ENCODE assay signal across 1 cellular context in the genomic region with DNA sequence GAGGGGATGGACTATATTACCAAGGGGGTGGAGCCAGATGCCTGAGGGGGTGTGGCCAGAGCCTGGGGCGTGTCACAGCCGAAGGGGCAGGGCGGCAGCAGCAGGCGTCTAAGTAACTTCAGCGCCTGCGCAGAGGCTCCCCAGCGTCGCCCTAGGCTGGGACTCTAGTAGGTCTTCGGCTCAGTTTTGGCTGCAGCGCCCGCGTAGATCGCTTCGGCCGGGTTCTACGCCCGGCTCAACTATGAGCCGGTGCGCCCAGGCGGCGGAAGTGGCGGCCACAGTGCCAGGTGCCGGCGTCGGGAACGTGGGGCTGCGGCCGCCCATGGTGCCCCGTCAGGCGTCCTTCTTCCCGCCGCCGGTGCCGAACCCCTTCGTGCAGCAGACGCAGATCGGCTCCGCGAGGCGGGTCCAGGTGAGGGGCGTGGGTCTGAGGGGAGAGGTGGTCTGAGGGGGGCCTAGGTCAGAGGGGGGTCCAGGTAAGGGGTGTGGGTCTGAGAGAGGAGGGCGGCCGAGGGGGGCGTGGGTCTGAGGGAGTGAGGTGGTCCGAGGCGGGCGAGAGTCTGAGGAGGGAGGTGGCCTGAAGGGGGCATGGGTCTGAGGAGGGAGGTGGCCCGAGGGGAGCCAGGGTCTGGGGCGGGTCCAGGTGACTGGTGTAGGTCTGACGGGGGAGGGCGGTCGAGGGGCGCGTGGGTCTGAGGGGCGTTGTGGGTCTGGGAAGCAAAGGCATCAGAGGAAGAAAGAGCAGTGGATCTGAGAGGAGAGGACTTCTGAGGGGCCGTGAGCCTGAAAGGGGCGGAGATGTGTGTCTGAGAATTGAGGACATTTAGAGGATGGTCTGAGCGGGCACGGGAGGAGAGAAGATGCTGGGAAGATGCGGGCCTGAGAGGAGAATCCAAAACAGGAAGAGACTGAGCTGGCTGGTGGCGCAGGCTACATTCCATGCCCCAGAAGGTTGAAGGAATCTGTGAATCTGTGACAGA.
TF ChIP-seq lines count a peak whose summit lies in the region.

A gene with protein sequence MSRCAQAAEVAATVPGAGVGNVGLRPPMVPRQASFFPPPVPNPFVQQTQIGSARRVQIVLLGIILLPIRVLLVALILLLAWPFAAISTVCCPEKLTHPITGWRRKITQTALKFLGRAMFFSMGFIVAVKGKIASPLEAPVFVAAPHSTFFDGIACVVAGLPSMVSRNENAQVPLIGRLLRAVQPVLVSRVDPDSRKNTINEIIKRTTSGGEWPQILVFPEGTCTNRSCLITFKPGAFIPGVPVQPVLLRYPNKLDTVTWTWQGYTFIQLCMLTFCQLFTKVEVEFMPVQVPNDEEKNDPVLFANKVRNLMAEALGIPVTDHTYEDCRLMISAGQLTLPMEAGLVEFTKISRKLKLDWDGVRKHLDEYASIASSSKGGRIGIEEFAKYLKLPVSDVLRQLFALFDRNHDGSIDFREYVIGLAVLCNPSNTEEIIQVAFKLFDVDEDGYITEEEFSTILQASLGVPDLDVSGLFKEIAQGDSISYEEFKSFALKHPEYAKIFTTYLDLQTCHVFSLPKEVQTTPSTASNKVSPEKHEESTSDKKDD (plus strand): TSS at position 132 of the 980 bp plus-strand sequence. CDS start 110 bp downstream, at position 242.

TF ChIP-seq in K562, 482 proteins besides CTCF, POLR2A, EP300 and RAD21 (continued from another document and continues in another):
- TF ChIP-seq, protein P1, sequence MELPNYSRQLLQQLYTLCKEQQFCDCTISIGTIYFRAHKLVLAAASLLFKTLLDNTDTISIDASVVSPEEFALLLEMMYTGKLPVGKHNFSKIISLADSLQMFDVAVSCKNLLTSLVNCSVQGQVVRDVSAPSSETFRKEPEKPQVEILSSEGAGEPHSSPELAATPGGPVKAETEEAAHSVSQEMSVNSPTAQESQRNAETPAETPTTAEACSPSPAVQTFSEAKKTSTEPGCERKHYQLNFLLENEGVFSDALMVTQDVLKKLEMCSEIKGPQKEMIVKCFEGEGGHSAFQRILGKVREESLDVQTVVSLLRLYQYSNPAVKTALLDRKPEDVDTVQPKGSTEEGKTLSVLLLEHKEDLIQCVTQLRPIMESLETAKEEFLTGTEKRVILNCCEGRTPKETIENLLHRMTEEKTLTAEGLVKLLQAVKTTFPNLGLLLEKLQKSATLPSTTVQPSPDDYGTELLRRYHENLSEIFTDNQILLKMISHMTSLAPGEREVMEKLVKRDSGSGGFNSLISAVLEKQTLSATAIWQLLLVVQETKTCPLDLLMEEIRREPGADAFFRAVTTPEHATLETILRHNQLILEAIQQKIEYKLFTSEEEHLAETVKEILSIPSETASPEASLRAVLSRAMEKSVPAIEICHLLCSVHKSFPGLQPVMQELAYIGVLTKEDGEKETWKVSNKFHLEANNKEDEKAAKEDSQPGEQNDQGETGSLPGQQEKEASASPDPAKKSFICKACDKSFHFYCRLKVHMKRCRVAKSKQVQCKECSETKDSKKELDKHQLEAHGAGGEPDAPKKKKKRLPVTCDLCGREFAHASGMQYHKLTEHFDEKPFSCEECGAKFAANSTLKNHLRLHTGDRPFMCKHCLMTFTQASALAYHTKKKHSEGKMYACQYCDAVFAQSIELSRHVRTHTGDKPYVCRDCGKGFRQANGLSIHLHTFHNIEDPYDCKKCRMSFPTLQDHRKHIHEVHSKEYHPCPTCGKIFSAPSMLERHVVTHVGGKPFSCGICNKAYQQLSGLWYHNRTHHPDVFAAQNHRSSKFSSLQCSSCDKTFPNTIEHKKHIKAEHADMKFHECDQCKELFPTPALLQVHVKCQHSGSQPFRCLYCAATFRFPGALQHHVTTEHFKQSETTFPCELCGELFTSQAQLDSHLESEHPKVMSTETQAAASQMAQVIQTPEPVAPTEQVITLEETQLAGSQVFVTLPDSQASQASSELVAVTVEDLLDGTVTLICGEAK (IDR thresholded peaks at IDR 0.05): 0 out of 2 replicates have a peak, but pooled peaks have one; percentile 22
- TF ChIP-seq, protein P1 (CRISPR knock-in tag; IDR thresholded peaks at IDR 0.05): no peak
- TF ChIP-seq MIER1 (IDR thresholded peaks at IDR 0.05; ENCODE audit: low read depth) (no peak), ZNF77 (CRISPR knock-in tag; IDR thresholded peaks at IDR 0.05) (no peak), ZNF507 (tag; conservative IDR thresholded peaks at IDR 0.05) (no peak), NFE2 (IDR thresholded peaks at IDR 0.05; ENCODE audit: low read depth) (no peak), PHF8 (IDR thresholded peaks at IDR 0.05; ENCODE audit: borderline replicate concordance, low read length) (peak; percentile 48; the same call in 1 of the 2 replicates), CREBBP (IDR thresholded peaks at IDR 0.05; ENCODE audit: low read depth, low read length) (no peak), ZKSCAN1 (IDR thresholded peaks at IDR 0.05; ENCODE audit: low read depth, low read length) (peak; percentile 86), NRF1 (conservative IDR thresholded peaks at IDR 0.05 in 1 of 2, IDR thresholded peaks at IDR 0.05 in 1 of 2) (peak; percentile 93 to 94), JUN (IDR thresholded peaks at IDR 0.05; ENCODE audit: borderline replicate concordance, low read depth, low read length) (no peak), JUN (CRISPR knock-in tag; IDR thresholded peaks at IDR 0.05; ENCODE audit: borderline replicate concordance) (no peak), PTRF (tag; IDR thresholded peaks at IDR 0.05) (no peak), SNRNP70 (optimal IDR thresholded peaks at IDR 0.05; ENCODE audit: low read depth, low read length) (no peak), POLR3A (IDR thresholded peaks at IDR 0.05; ENCODE audit: borderline replicate concordance, extremely low read depth, insufficient read depth, insufficient read length) (no peak), ZNF253 (CRISPR knock-in tag; conservative IDR thresholded peaks at IDR 0.05) (no peak), ZC3H11A (IDR thresholded peaks at IDR 0.05; ENCODE audit: low read depth, low read length) (no peak), MXI1 (IDR thresholded peaks at IDR 0.05; ENCODE audit: low read depth, low read length) (no peak), EZH2 (IDR thresholded peaks at IDR 0.05; ENCODE audit: borderline replicate concordance, low read depth, low read length) (no peak), SAFB2 (IDR thresholded peaks at IDR 0.05; ENCODE audit: borderline replicate concordance, low read depth, low read length, severe bottlenecking) (no peak), ELF4 (CRISPR knock-in tag; IDR thresholded peaks at IDR 0.05) (no peak), CXXC5 (CRISPR knock-in tag; IDR thresholded peaks at IDR 0.05) (peak; percentile 53), NFIC (IDR thresholded peaks at IDR 0.05) (0 out of 2 replicates have a peak, but pooled peaks have one; percentile 9), ARID2 (IDR thresholded peaks at IDR 0.05) (no peak), ZNF431 (CRISPR knock-in tag; IDR thresholded peaks at IDR 0.05) (no peak), TEAD2 (tag; IDR thresholded peaks at IDR 0.05) (no peak), ZSCAN29 (IDR thresholded peaks at IDR 0.05) (no peak), SNIP1 (IDR thresholded peaks at IDR 0.05; ENCODE audit: low read depth) (no peak), MYC (IDR thresholded peaks at IDR 0.05; ENCODE audit: low read depth, low read length) (no peak), MYC (CRISPR knock-in tag; IDR thresholded peaks at IDR 0.05; ENCODE audit: borderline replicate concordance, low read depth) (peak; percentile 39; the same call in 1 of the 2 replicates), KAT7 (CRISPR knock-in tag; IDR thresholded peaks at IDR 0.05; ENCODE audit: borderline replicate concordance) (no peak), FOXJ2 (tag; IDR thresholded peaks at IDR 0.05) (no peak), LEF1 (IDR thresholded peaks at IDR 0.05) (no peak), ZNF586 (CRISPR knock-in tag; conservative IDR thresholded peaks at IDR 0.05) (no peak), FOXM1 (IDR thresholded peaks at IDR 0.05; ENCODE audit: low read depth) (no peak), FOXM1 (CRISPR knock-in tag; IDR thresholded peaks at IDR 0.05; ENCODE audit: low read depth) (no peak), ZNF23 (CRISPR knock-in tag; IDR thresholded peaks at IDR 0.05) (no peak)
- TF ChIP-seq, protein P2, sequence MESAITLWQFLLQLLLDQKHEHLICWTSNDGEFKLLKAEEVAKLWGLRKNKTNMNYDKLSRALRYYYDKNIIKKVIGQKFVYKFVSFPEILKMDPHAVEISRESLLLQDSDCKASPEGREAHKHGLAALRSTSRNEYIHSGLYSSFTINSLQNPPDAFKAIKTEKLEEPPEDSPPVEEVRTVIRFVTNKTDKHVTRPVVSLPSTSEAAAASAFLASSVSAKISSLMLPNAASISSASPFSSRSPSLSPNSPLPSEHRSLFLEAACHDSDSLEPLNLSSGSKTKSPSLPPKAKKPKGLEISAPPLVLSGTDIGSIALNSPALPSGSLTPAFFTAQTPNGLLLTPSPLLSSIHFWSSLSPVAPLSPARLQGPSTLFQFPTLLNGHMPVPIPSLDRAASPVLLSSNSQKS (CRISPR knock-in tag; IDR thresholded peaks at IDR 0.05): no peak
- TF ChIP-seq, protein P3, sequence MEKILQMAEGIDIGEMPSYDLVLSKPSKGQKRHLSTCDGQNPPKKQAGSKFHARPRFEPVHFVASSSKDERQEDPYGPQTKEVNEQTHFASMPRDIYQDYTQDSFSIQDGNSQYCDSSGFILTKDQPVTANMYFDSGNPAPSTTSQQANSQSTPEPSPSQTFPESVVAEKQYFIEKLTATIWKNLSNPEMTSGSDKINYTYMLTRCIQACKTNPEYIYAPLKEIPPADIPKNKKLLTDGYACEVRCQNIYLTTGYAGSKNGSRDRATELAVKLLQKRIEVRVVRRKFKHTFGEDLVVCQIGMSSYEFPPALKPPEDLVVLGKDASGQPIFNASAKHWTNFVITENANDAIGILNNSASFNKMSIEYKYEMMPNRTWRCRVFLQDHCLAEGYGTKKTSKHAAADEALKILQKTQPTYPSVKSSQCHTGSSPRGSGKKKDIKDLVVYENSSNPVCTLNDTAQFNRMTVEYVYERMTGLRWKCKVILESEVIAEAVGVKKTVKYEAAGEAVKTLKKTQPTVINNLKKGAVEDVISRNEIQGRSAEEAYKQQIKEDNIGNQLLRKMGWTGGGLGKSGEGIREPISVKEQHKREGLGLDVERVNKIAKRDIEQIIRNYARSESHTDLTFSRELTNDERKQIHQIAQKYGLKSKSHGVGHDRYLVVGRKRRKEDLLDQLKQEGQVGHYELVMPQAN (IDR thresholded peaks at IDR 0.05; ENCODE audit: borderline replicate concordance): no peak
- TF ChIP-seq, protein P4, sequence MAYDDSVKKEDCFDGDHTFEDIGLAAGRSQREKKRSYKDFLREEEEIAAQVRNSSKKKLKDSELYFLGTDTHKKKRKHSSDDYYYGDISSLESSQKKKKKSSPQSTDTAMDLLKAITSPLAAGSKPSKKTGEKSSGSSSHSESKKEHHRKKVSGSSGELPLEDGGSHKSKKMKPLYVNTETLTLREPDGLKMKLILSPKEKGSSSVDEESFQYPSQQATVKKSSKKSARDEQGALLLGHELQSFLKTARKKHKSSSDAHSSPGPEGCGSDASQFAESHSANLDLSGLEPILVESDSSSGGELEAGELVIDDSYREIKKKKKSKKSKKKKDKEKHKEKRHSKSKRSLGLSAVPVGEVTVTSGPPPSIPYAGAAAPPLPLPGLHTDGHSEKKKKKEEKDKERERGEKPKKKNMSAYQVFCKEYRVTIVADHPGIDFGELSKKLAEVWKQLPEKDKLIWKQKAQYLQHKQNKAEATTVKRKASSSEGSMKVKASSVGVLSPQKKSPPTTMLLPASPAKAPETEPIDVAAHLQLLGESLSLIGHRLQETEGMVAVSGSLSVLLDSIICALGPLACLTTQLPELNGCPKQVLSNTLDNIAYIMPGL (CRISPR knock-in tag; IDR thresholded peaks at IDR 0.05): 0 out of 2 replicates have a peak, but pooled peaks have one; percentile 42
- TF ChIP-seq, protein P5, sequence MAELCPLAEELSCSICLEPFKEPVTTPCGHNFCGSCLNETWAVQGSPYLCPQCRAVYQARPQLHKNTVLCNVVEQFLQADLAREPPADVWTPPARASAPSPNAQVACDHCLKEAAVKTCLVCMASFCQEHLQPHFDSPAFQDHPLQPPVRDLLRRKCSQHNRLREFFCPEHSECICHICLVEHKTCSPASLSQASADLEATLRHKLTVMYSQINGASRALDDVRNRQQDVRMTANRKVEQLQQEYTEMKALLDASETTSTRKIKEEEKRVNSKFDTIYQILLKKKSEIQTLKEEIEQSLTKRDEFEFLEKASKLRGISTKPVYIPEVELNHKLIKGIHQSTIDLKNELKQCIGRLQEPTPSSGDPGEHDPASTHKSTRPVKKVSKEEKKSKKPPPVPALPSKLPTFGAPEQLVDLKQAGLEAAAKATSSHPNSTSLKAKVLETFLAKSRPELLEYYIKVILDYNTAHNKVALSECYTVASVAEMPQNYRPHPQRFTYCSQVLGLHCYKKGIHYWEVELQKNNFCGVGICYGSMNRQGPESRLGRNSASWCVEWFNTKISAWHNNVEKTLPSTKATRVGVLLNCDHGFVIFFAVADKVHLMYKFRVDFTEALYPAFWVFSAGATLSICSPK (IDR thresholded peaks at IDR 0.05; ENCODE audit: borderline replicate concordance): no peak
- TF ChIP-seq, protein P6, sequence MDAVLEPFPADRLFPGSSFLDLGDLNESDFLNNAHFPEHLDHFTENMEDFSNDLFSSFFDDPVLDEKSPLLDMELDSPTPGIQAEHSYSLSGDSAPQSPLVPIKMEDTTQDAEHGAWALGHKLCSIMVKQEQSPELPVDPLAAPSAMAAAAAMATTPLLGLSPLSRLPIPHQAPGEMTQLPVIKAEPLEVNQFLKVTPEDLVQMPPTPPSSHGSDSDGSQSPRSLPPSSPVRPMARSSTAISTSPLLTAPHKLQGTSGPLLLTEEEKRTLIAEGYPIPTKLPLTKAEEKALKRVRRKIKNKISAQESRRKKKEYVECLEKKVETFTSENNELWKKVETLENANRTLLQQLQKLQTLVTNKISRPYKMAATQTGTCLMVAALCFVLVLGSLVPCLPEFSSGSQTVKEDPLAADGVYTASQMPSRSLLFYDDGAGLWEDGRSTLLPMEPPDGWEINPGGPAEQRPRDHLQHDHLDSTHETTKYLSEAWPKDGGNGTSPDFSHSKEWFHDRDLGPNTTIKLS (IDR thresholded peaks at IDR 0.05; ENCODE audit: borderline replicate concordance, low read depth): no peak
